Comparison of ENCODE assay signal across 16 cellular contexts in the genomic region with DNA sequence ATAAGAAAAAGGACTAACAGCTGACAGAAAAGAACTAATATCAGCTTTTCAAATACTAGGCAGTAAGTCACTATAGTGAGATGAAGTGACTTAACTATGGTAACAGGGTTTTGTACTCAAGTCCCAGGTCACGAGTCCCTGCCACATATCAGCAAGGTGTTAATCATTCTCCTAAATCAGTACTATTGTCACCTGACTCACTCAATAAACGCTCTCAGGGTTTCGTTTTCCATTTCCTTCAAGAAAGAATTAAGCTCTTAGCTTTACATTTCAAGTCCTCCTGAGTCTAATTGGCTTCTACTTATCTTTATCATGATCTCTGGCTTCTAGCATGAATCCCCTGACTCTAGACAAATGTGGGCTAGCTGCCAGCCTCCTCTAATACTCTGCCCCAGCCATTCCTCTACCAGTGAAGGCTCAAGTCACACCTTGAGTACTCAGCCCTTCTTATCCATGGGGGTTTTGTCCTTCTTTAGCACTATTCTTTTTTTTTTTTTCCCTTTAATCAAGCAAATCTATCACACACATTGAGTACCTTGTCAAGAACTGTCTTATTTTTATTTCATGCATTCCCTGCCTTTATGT. TPM values are rescaled to one million over a fixed set of nuclear protein-coding genes. Genes with fewer than 3 reads are reported as not detected.
DNase-seq lines count a peak whose midpoint lies in the region; ATAC-seq and TF ChIP-seq lines count a peak whose summit lies in the region.
"Had no signal": no experiment of that assay in that cellular context is flagged by ENCODE, and none has a peak within 500 bp of the region (broad histone marks: within the 10 kb centered on the region; RNA-seq: fewer than 3 reads in every experiment).

No MANE protein-coding gene starts in this region.

- peaks cover 97% of the 10 kb centered on the region for H3K36me3 ChIP-seq in endodermal cell (ENCODE audit: control insufficient read depth, insufficient read depth, low read length)
- H3K36me3 ChIP-seq: ascending aorta, esophagus muscularis mucosa had no signal

- no peak for TF ChIP-seq CTCF in endodermal cell (conservative IDR thresholded peaks at IDR 0.05)
- TF ChIP-seq CTCF in progenitor cell of endocrine pancreas (IDR thresholded peaks at IDR 0.05; ENCODE audit: unreplicated experiment), result no peak

- no peaks in the 10 kb centered on the region for H3K4me1 ChIP-seq in endodermal cell (ENCODE audit: control insufficient read depth, insufficient read depth, low read length)
- H3K4me1 ChIP-seq: A549, ascending aorta, esophagus muscularis mucosa had no signal

- no peak for DNase-seq in activated CD4-positive, CD25-positive, alpha-beta regulatory T cell (lab: John Stamatoyannopoulos, UW)
- DNase-seq in HT-29 (ENCODE audit: low spot score) (peak; percentile 21), endodermal cell (no peak), progenitor cell of endocrine pancreas (ENCODE audit: low spot score, unreplicated experiment) (no peak), NCI-H446 (lab: John Stamatoyannopoulos, UW) (no peak), NCI-H2171 treated with DMSO at 0.1 percent for 48 hours (lab: John Stamatoyannopoulos, UW) (no peak), NCI-H2196 treated with DMSO at 0.1 percent for 48 hours (lab: John Stamatoyannopoulos, UW; ENCODE audit: unreplicated experiment) (no peak)
- DNase-seq: activated B cell treated with CpG ODN at 0.5 μM for 24 hours; NCI-H446 treated with DMSO at 0.1 percent for 48 hours; nucleus accumbens; stimulated activated CD4-positive, alpha-beta T cell treated with anti-CD3 and anti-CD28 coated beads, Interleukin-2, amount 100 ng/mL, for 24 hours; stimulated activated naive CD4-positive, alpha-beta T cell treated with Interleukin-2 at 50 U/mL for 16 hours had no signal

- H3K27ac Mint-ChIP-seq in endodermal cell (peak overlapping the region; percentile 85), progenitor cell of endocrine pancreas (peak overlapping the region; percentile 93)
- H3K27ac Mint-ChIP-seq: activated B cell treated with CpG ODN at 0.5 μM for 24 hours had no signal

- H3K36me3 Mint-ChIP-seq in endodermal cell (ENCODE audit: low read depth) (peaks cover 69% of the 10 kb centered on the region), progenitor cell of endocrine pancreas (ENCODE audit: insufficient read depth) (peaks cover 17% of the 10 kb centered on the region)

- H3K9me3 Mint-ChIP-seq in endodermal cell, result no peaks in the 10 kb centered on the region
- H3K9me3 Mint-ChIP-seq in progenitor cell of endocrine pancreas (ENCODE audit: low read depth), result no peaks in the 10 kb centered on the region
- H3K9me3 Mint-ChIP-seq: activated B cell treated with CpG ODN at 0.5 μM for 24 hours had no signal

- peaks cover 28% of the 10 kb centered on the region for H3K4me1 Mint-ChIP-seq in endodermal cell
- H3K4me1 Mint-ChIP-seq in progenitor cell of endocrine pancreas (ENCODE audit: low read depth), result peaks cover 20% of the 10 kb centered on the region
- H3K4me1 Mint-ChIP-seq: activated B cell treated with CpG ODN at 0.5 μM for 24 hours had no signal

- H3K4me3 ChIP-seq in endodermal cell (ENCODE audit: low read length), result no peak overlapping the region
- H3K4me3 ChIP-seq: A549, ascending aorta, esophagus muscularis mucosa had no signal

- H3K9ac ChIP-seq in endodermal cell (ENCODE audit: extremely low read depth, low read length, poor library complexity, severe bottlenecking), result no peak overlapping the region

- 55 to 67% methylated on average over 3 of the region's 3 CpGs for WGBS in endodermal cell (ENCODE audit: insufficient coverage in 1 of 2, insufficient read length in 1 of 2), 2 experiments

- ATAC-seq in activated CD4-positive, CD25-positive, alpha-beta regulatory T cell treated with anti-CD3 and anti-CD28 coated beads, Interleukin-2, amount 50 U/mL, for 24 hours, result peak; percentile 97 to 99
- ATAC-seq: A549 had no signal

- H3K27me3 Mint-ChIP-seq in endodermal cell (ENCODE audit: insufficient read depth), result no peaks in the 10 kb centered on the region
- H3K27me3 Mint-ChIP-seq in progenitor cell of endocrine pancreas, result no peaks in the 10 kb centered on the region
- H3K27me3 Mint-ChIP-seq: activated B cell treated with CpG ODN at 0.5 μM for 24 hours had no signal

- H3K27ac ChIP-seq in endodermal cell (ENCODE audit: low read depth, low read length), result no peak overlapping the region
- H3K27ac ChIP-seq: A549, ascending aorta, esophagus muscularis mucosa had no signal

- H3K9me3 ChIP-seq in endodermal cell (ENCODE audit: control insufficient read depth, low read length), result no peaks in the 10 kb centered on the region
- H3K9me3 ChIP-seq: A549, ascending aorta, esophagus muscularis mucosa had no signal

- H3K4me3 Mint-ChIP-seq in endodermal cell (no peak overlapping the region), progenitor cell of endocrine pancreas (ENCODE audit: low read depth) (peak overlapping the region; percentile 60)
- H3K4me3 Mint-ChIP-seq: activated B cell treated with CpG ODN at 0.5 μM for 24 hours had no signal

- no peaks in the 10 kb centered on the region for H3K27me3 ChIP-seq in endodermal cell (ENCODE audit: control insufficient read depth, insufficient read depth, low read length, poor library complexity, severe bottlenecking)
- H3K27me3 ChIP-seq: ascending aorta, esophagus muscularis mucosa had no signal

RNA-seq across cellular contexts. Expression of a gene that starts 20.1 kb away (rescaled TPM):
- total RNA-seq in HT-29 (2014; rRNA removed; shearing (Covaris generic)), result 36.9 and 37.5 TPM in 2 replicates
- 100 to 1,000 TPM in 1 of 2 donors, 10 to 100 TPM in 1; 68.3 to 118 TPM for total RNA-seq in endodermal cell
- 92.4 TPM for polyA plus RNA-seq in endodermal cell (2013, experiment 1 of 2)
- 92.7 TPM for polyA plus RNA-seq in endodermal cell (2013, experiment 2 of 2)
- total RNA-seq in progenitor cell of endocrine pancreas, result 25.4 and 26.8 TPM in 2 replicates
- total RNA-seq: ascending aorta had no signal
